In genomic region chr3:127790580-127791183, GRCh38 we compare ENCODE assay signal across 9 cellular contexts. TPM values are rescaled to one million over a fixed set of nuclear protein-coding genes. Genes with fewer than 3 reads are reported as not detected.
A peak's percentile ranks its signal among the peaks of the same experiment; 100 is the strongest.
DNase-seq lines count a peak whose midpoint lies in the region; ATAC-seq and TF ChIP-seq lines count a peak whose summit lies in the region.
"Had no signal": no experiment of that assay in that cellular context is flagged by ENCODE, and none has a peak within 500 bp of the region (broad histone marks: within the 10 kb centered on the region; RNA-seq: fewer than 3 reads in every experiment).

No MANE protein-coding gene starts in this region.

- H4K91ac ChIP-seq in trophoblast cell (ENCODE audit: low read depth, low read length), result peak overlapping the region; percentile 71

- H3K4me3 ChIP-seq in trophoblast cell (ENCODE audit: low read depth, low read length), result no peak overlapping the region

- H2AK5ac ChIP-seq in trophoblast cell (ENCODE audit: low read length), result peak overlapping the region; percentile 25

- DNase-seq in CD14-positive monocyte (ENCODE audit: low spot score) (peak; percentile 20), HFFc6 (no peak), trophoblast cell (no peak), left colon (no peak), RPMI8226 (no peak), NCI-H1092 treated with DMSO at 0.1 percent for 48 hours (lab: John Stamatoyannopoulos, UW) (no peak)
- DNase-seq in activated CD4-positive, alpha-beta T cell treated with anti-CD3 and anti-CD28 coated beads, Interleukin-2, amount 50 U/mL, for 4 hours, result no peak

- H2BK12ac ChIP-seq in trophoblast cell (ENCODE audit: low read length), result peak overlapping the region; percentile 70

- no peaks in the 10 kb centered on the region for H3K79me2 ChIP-seq in trophoblast cell (ENCODE audit: control insufficient read depth, insufficient read depth, low read length, poor library complexity)

- no peak for ATAC-seq in left colon

- no peak overlapping the region for H3K4ac ChIP-seq in trophoblast cell (ENCODE audit: low read depth, low read length)

- H3K9me3 ChIP-seq in trophoblast cell (ENCODE audit: insufficient read depth, low read depth, low read length), result no peaks in the 10 kb centered on the region

- no CpG with 5 or more reads among the region's 16 CpGs for WGBS in trophoblast cell (ENCODE audit: extremely low coverage, insufficient coverage, insufficient read length)

- peak overlapping the region in 1 of 2 donors; percentile 21 for H3K4me3 Mint-ChIP-seq in CD14-positive monocyte
- peak overlapping the region; percentile 70 for H3K4me3 Mint-ChIP-seq in HFFc6
- no peak overlapping the region for H3K4me3 Mint-ChIP-seq in brain
- H3K4me3 Mint-ChIP-seq: naive thymus-derived CD8-positive, alpha-beta T cell had no signal

- H3K27ac Mint-ChIP-seq in CD14-positive monocyte (peak overlapping the region in 1 of 7 donors; percentile 45), HFFc6 (peak overlapping the region; percentile 88), brain (peak overlapping the region in 4 of 5 experiments; percentile 28 to 92 (median 71))

- no peak overlapping the region for H4K12ac ChIP-seq in trophoblast cell (ENCODE audit: low read depth, low read length)

- peaks cover 0 to 7% (median 0%) of the 10 kb centered on the region in 7 donors for H3K9me3 Mint-ChIP-seq in CD14-positive monocyte
- no peaks in the 10 kb centered on the region for H3K9me3 Mint-ChIP-seq in HFFc6
- H3K9me3 Mint-ChIP-seq in brain, result peaks cover 0 to 3% (median 0%) of the 10 kb centered on the region in 5 experiments

- no peak overlapping the region for H3K9ac ChIP-seq in trophoblast cell (ENCODE audit: low read length)

- H3K27me3 Mint-ChIP-seq in CD14-positive monocyte (ENCODE audit: low read depth in 3 of 3), result peaks cover 0 to 4% (median 0%) of the 10 kb centered on the region in 3 donors
- H3K27me3 Mint-ChIP-seq in HFFc6 (ENCODE audit: insufficient read depth), result no peaks in the 10 kb centered on the region; the same call in 1 of the 2 replicates
- H3K27me3 Mint-ChIP-seq in brain, result peaks cover 4% of the 10 kb centered on the region

- H2AFZ ChIP-seq in trophoblast cell (ENCODE audit: insufficient read depth, low read length, poor library complexity), result peak overlapping the region; percentile 10

- intact Hi-C loops in CD14-positive monocyte (cut with micrococcal nuclease) (no loop called here), left colon (cut with DNase I, micrococcal nuclease) (no loop called here)

- peak overlapping the region; percentile 14 for H2BK5ac ChIP-seq in trophoblast cell (ENCODE audit: low read depth, low read length, poor library complexity)

- H3K36me3 Mint-ChIP-seq in CD14-positive monocyte (no peaks in the 10 kb centered on the region), HFFc6 (ENCODE audit: low read depth) (peaks cover 44% of the 10 kb centered on the region), brain (peaks cover 6% of the 10 kb centered on the region)
- H3K36me3 Mint-ChIP-seq: naive thymus-derived CD8-positive, alpha-beta T cell had no signal

- peak overlapping the region; percentile 43 for H3K27ac ChIP-seq in trophoblast cell (ENCODE audit: low read depth, low read length)

- peaks cover 9% of the 10 kb centered on the region for H3K79me1 ChIP-seq in trophoblast cell (ENCODE audit: low read length)

- H3K27me3 ChIP-seq in trophoblast cell (ENCODE audit: insufficient read depth, low read length), result no peaks in the 10 kb centered on the region

- no peaks in the 10 kb centered on the region for H3K36me3 ChIP-seq in trophoblast cell (ENCODE audit: control insufficient read depth in 1 of 2, insufficient read depth in 2 of 2, low read length in 2 of 2)

- H3K14ac ChIP-seq in trophoblast cell (ENCODE audit: low read length), result peak overlapping the region; percentile 78

- H3K4me2 ChIP-seq in trophoblast cell (ENCODE audit: low read length), result no peak overlapping the region

- peaks cover 12 to 15% of the 10 kb centered on the region in 2 experiments for H3K4me1 ChIP-seq in trophoblast cell (ENCODE audit: control insufficient read depth in 1 of 2, insufficient read depth in 2 of 2, low read length in 2 of 2)

- H3K23ac ChIP-seq in trophoblast cell (ENCODE audit: low read length), result no peak overlapping the region

- H3K18ac ChIP-seq in trophoblast cell (ENCODE audit: low read length), result peak overlapping the region; percentile 70

- TF ChIP-seq CTCF in CD14-positive monocyte (IDR thresholded peaks at IDR 0.05), result no peak
- TF ChIP-seq CTCF in HFFc6 (IDR thresholded peaks at IDR 0.05), result no peak
- no peak for TF ChIP-seq CTCF in brain (conservative IDR thresholded peaks at IDR 0.05)

- H2BK120ac ChIP-seq in trophoblast cell (ENCODE audit: insufficient read depth, low read length, poor library complexity), result peak overlapping the region; percentile 76

- H3K4me1 Mint-ChIP-seq in CD14-positive monocyte, result peaks cover 15% of the 10 kb centered on the region
- peaks cover 78% of the 10 kb centered on the region for H3K4me1 Mint-ChIP-seq in HFFc6 (ENCODE audit: low read depth)
- H3K4me1 Mint-ChIP-seq in brain, result peaks cover 79% of the 10 kb centered on the region

- peak overlapping the region; percentile 41 for H4K8ac ChIP-seq in trophoblast cell (ENCODE audit: low read depth, low read length)

RNA-seq across cellular contexts. Expression of gene MGLL, which starts 31.6 kb away (rescaled TPM):
- polyA plus RNA-seq in CD14-positive monocyte (1 to 10 TPM; 4.4 to 10.0 TPM), brain (ENCODE audit: insufficient read depth, low read depth, low replicate concordance) (58.2 TPM)
- total RNA-seq in HFFc6 (2021; fragmentation: NEBNext Ultra II Directional; extraction: Animal tissue kit (Norgen Biotek cat#: 25700)), result 100 to 1,000 TPM; 128 to 144 (median 129) TPM
- polyA plus RNA-seq in trophoblast cell (2013), result 8.0 and 9.2 TPM in 2 replicates
- 100 to 1,000 TPM; 271 to 338 TPM for total RNA-seq in left colon
